Comparison of ENCODE assay signal across 6 cellular contexts in the genomic region with DNA sequence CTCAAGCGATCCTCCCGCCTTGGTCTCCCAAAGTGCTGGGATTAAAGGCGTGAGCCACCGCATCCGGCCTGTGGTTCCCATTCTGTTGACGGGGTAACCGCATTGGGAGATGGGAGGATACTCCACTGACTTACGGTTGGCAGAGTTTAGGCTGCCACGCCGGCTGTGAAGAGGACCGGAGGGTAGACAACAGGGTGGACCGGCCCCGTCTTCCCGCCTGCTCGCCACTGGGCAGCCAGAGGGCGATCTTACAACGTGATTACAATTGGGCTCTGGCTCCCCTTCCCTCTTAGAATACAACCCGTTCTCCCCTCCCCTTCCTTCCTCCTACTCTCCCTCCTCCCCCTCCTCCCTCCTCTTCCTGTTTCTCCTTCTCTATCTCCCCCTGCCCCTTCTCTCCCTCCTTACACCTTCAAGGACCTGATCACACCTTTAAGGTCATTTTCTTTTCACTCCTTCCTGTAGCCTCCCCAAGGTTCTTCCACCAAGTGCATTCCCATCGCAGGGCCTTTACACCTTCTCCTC. TPM values are rescaled to one million over a fixed set of nuclear protein-coding genes. Genes with fewer than 3 reads are reported as not detected.
A peak's percentile ranks its signal among the peaks of the same experiment; 100 is the strongest.
DNase-seq lines count a peak whose midpoint lies in the region; ATAC-seq and TF ChIP-seq lines count a peak whose summit lies in the region.

No MANE protein-coding gene starts in this region.

- H3K9me3 ChIP-seq in HCT116 (ENCODE audit: control insufficient read depth in 1 of 2, insufficient read depth in 1 of 2, low read depth in 1 of 2, low read length in 2 of 2) (no peaks in the 10 kb centered on the region), skeletal muscle satellite cell (replicated peaks; ENCODE audit: low read length) (no peaks in the 10 kb centered on the region)

- H3K36me3 Mint-ChIP-seq in T-helper 2 cell treated with Interferon-gamma antibody and Interleukin-4, amounts not matched to agents 5 μg/mL and 100 μg/mL, for 36 hours (ENCODE audit: low read depth): peaks cover 10% of the 10 kb centered on the region
- no peaks in the 10 kb centered on the region for H3K36me3 Mint-ChIP-seq in endothelial cell (ENCODE audit: low read depth, unreplicated experiment)

- H3K9ac ChIP-seq in HCT116 (ENCODE audit: low read length) (0 out of 2 replicates have a peak overlapping the region, but pooled peaks have one; percentile 4), skeletal muscle satellite cell (ENCODE audit: low read depth, low read length) (no peak overlapping the region)

- peak overlapping the region; percentile 20; the same call in 1 of the 2 replicates for H3K27ac ChIP-seq in HCT116 (ENCODE audit: low read depth, low read length)

- H3K4me3 Mint-ChIP-seq in T-helper 2 cell treated with Interferon-gamma antibody and Interleukin-4, amounts not matched to agents 5 μg/mL and 100 μg/mL, for 36 hours: peak overlapping the region; percentile 29
- H3K4me3 Mint-ChIP-seq in endothelial cell (ENCODE audit: unreplicated experiment): no peak overlapping the region

- peak; percentile 75 to 82 (median 82) for TF ChIP-seq CTCF in HCT116 (IDR thresholded peaks at IDR 0.05 in 2 of 3, conservative IDR thresholded peaks at IDR 0.05 in 1 of 3; ENCODE audit: borderline replicate concordance in 1 of 3, insufficient read depth in 1 of 3, low read depth in 2 of 3, low read length in 2 of 3)
- peak; percentile 76 for TF ChIP-seq CTCF in endothelial cell (IDR thresholded peaks at IDR 0.05; ENCODE audit: unreplicated experiment)

- peak; percentile 91 for TF ChIP-seq RAD21 in HCT116 (IDR thresholded peaks at IDR 0.05; ENCODE audit: low read depth)

- H3K9me2 ChIP-seq in HCT116 (ENCODE audit: insufficient read depth): no peaks in the 10 kb centered on the region

- no peaks in the 10 kb centered on the region for H4K20me1 ChIP-seq in HCT116 (ENCODE audit: insufficient read depth)

- peaks cover 17% of the 10 kb centered on the region for H3K4me1 Mint-ChIP-seq in T-helper 2 cell treated with Interferon-gamma antibody and Interleukin-4, amounts not matched to agents 5 μg/mL and 100 μg/mL, for 36 hours (ENCODE audit: low read depth)
- peaks cover 16% of the 10 kb centered on the region for H3K4me1 Mint-ChIP-seq in endothelial cell (ENCODE audit: unreplicated experiment)

- peaks cover 11 to 32% of the 10 kb centered on the region in 2 experiments for H3K4me1 ChIP-seq in HCT116 (ENCODE audit: control insufficient read depth in 1 of 2, insufficient read depth in 2 of 2, low read length in 2 of 2)
- H3K4me1 ChIP-seq in skeletal muscle satellite cell (ENCODE audit: control insufficient read depth, insufficient read depth, low read length): peaks cover 14% of the 10 kb centered on the region

- no peaks in the 10 kb centered on the region for H3K79me2 ChIP-seq in HCT116 (ENCODE audit: insufficient read depth, low read length)

- no TSS peak for BruUV-seq in HCT116 (replicated peaks; lab: Mats Ljungman, UMichigan)

- RAD21 ChIA-PET in HCT116 (lab: Charles Lee; ENCODE audit: low non-redundant PET in 1 of 2, low total read pairs in 2 of 2, uncharacterized antibody in 2 of 2, unreplicated experiment in 2 of 2): no interaction called here

- H3K4me2 ChIP-seq in HCT116 (ENCODE audit: low read length) (peak overlapping the region; percentile 67), skeletal muscle satellite cell (ENCODE audit: low read length) (no peak overlapping the region)

- H3K27me3 Mint-ChIP-seq in T-helper 2 cell treated with Interferon-gamma antibody and Interleukin-4, amounts not matched to agents 5 μg/mL and 100 μg/mL, for 36 hours (ENCODE audit: low read depth): peaks cover 5% of the 10 kb centered on the region
- H3K27me3 Mint-ChIP-seq in endothelial cell (ENCODE audit: unreplicated experiment): peaks cover 9% of the 10 kb centered on the region

- no peaks in the 10 kb centered on the region for H3K27me3 ChIP-seq in HCT116 (ENCODE audit: insufficient read depth, low read length)
- H3K27me3 ChIP-seq in skeletal muscle satellite cell (ENCODE audit: control insufficient read depth, insufficient read depth, low read length): peaks cover 13% of the 10 kb centered on the region

- H2AFZ ChIP-seq in HCT116 (ENCODE audit: low read depth, low read length, poor library complexity, severe bottlenecking): peak overlapping the region; percentile 52

- H3K4me3 ChIP-seq in HCT116 (replicated peaks in 1 of 2; ENCODE audit: low read depth in 1 of 2, low read length in 2 of 2) (peak overlapping the region; percentile 31 to 32; a peak in 3 of 4 replicates), skeletal muscle satellite cell (ENCODE audit: low read length) (peak overlapping the region; percentile 45)

- peak; percentile 67 for ATAC-seq in HCT116
- ATAC-seq in GM19328 (IDR thresholded peaks at IDR 0.05; ENCODE audit: unreplicated experiment): no peak
- no peak for ATAC-seq in GM21529 (IDR thresholded peaks at IDR 0.05; ENCODE audit: unreplicated experiment)

- H3K36me3 ChIP-seq in HCT116 (ENCODE audit: control insufficient read depth in 1 of 2, insufficient read depth in 2 of 2, low read length in 2 of 2) (no peaks in the 10 kb centered on the region), skeletal muscle satellite cell (ENCODE audit: insufficient read depth, low read length) (no peaks in the 10 kb centered on the region)

- intact Hi-C loops in HCT116 (cut with micrococcal nuclease): loop anchor here (1.0 to 5.0 kb wide), 3 partner anchors 57 to 462 kb away; a partner anchor contains a TSS

- POLR2A ChIA-PET in HCT116 (lab: Charles Lee): no interaction called here

- H3K27ac Mint-ChIP-seq in T-helper 2 cell treated with Interferon-gamma antibody and Interleukin-4, amounts not matched to agents 5 μg/mL and 100 μg/mL, for 36 hours: peak overlapping the region; percentile 65
- H3K27ac Mint-ChIP-seq in endothelial cell (ENCODE audit: unreplicated experiment): peak overlapping the region; percentile 4

- CTCF ChIA-PET in HCT116 (lab: Charles Lee): interaction anchor here (0.7 to 2.5 kb wide), 3 partner anchors 9 to 71 kb away, joined by 3 to 8 read pairs (median 5); no protein-coding TSS in a partner anchor

- TF ChIP-seq POLR2A in HCT116 (IDR thresholded peaks at IDR 0.05; ENCODE audit: borderline replicate concordance, extremely low read depth, insufficient read depth, insufficient read length): no peak

- peak; percentile 71 for DNase-seq in HCT116 (ENCODE audit: low read depth, low spot score)
- peak; percentile 48 for DNase-seq in T-helper 2 cell treated with Interferon-gamma antibody and Interleukin-4, amounts not matched to agents 5 μg/mL and 100 μg/mL, for 36 hours (ENCODE audit: low spot score)
- DNase-seq in endothelial cell (ENCODE audit: low spot score): peak; percentile 71

- no peaks in the 10 kb centered on the region for H3K9me3 Mint-ChIP-seq in T-helper 2 cell treated with Interferon-gamma antibody and Interleukin-4, amounts not matched to agents 5 μg/mL and 100 μg/mL, for 36 hours
- no peaks in the 10 kb centered on the region for H3K9me3 Mint-ChIP-seq in endothelial cell (ENCODE audit: unreplicated experiment)

TF ChIP-seq in HCT116, 20 proteins besides CTCF, POLR2A, EP300 and RAD21 (continues in another document):
- TF ChIP-seq FOSL1 (IDR thresholded peaks at IDR 0.05; ENCODE audit: low read depth) (no peak), YY1 (IDR thresholded peaks at IDR 0.05; ENCODE audit: extremely low read depth, insufficient replicate concordance, low read depth, low read length) (no peak), CBX3 (IDR thresholded peaks at IDR 0.05; ENCODE audit: low read depth) (peak; percentile 93), ZFX (IDR thresholded peaks at IDR 0.05) (no peak)
- TF ChIP-seq, protein P1, sequence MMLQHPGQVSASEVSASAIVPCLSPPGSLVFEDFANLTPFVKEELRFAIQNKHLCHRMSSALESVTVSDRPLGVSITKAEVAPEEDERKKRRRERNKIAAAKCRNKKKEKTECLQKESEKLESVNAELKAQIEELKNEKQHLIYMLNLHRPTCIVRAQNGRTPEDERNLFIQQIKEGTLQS (IDR thresholded peaks at IDR 0.05): no peak
- TF ChIP-seq, protein P2, sequence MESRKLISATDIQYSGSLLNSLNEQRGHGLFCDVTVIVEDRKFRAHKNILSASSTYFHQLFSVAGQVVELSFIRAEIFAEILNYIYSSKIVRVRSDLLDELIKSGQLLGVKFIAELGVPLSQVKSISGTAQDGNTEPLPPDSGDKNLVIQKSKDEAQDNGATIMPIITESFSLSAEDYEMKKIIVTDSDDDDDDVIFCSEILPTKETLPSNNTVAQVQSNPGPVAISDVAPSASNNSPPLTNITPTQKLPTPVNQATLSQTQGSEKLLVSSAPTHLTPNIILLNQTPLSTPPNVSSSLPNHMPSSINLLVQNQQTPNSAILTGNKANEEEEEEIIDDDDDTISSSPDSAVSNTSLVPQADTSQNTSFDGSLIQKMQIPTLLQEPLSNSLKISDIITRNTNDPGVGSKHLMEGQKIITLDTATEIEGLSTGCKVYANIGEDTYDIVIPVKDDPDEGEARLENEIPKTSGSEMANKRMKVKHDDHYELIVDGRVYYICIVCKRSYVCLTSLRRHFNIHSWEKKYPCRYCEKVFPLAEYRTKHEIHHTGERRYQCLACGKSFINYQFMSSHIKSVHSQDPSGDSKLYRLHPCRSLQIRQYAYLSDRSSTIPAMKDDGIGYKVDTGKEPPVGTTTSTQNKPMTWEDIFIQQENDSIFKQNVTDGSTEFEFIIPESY (IDR thresholded peaks at IDR 0.05; ENCODE audit: extremely low read depth, insufficient replicate concordance, low read length): no peak
- TF ChIP-seq, protein P3, sequence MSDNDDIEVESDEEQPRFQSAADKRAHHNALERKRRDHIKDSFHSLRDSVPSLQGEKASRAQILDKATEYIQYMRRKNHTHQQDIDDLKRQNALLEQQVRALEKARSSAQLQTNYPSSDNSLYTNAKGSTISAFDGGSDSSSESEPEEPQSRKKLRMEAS (IDR thresholded peaks at IDR 0.05): peak; percentile 53; the same call in 1 of the 2 replicates

RNA-seq across cellular contexts. Expression of a gene that starts 1.0 kb away (rescaled TPM):
- total RNA-seq in HCT116 (2021; ENCODE audit: unreplicated experiment): not detected
- polyA plus RNA-seq in HCT116 (2012): 0.14 TPM in 1 of 2 replicates, not detected in the other
- total RNA-seq in endothelial cell (ENCODE audit: unreplicated experiment): 2.7 TPM
- not detected in 2 replicates for total RNA-seq in skeletal muscle satellite cell (2012; rRNA removed)

RNA-seq across cellular contexts. Expression of a gene that starts 10.5 kb away (rescaled TPM):
- total RNA-seq in HCT116 (2021; ENCODE audit: unreplicated experiment) (5.4 TPM), endothelial cell (ENCODE audit: unreplicated experiment) (97.8 TPM)
- polyA plus RNA-seq in HCT116 (2012): 2.6 and 3.6 TPM in 2 replicates
- 0.44 TPM in 1 of 2 replicates, not detected in the other for total RNA-seq in skeletal muscle satellite cell (2012; rRNA removed)

RNA-seq across cellular contexts. Expression of a gene that starts 17.8 kb away (rescaled TPM):
- total RNA-seq in HCT116 (2021; ENCODE audit: unreplicated experiment): 0.47 TPM
- polyA plus RNA-seq in HCT116 (2012): not detected in 2 replicates
- total RNA-seq in endothelial cell (ENCODE audit: unreplicated experiment): 1,569 TPM
- under 0.01 and 0.22 TPM in 2 replicates for total RNA-seq in skeletal muscle satellite cell (2012; rRNA removed)

RNA-seq across cellular contexts. Expression of a gene that starts 24.9 kb away (rescaled TPM):
- total RNA-seq in HCT116 (2021; ENCODE audit: unreplicated experiment) (91.7 TPM), endothelial cell (ENCODE audit: unreplicated experiment) (107 TPM)
- 86.6 and 101 TPM in 2 replicates for polyA plus RNA-seq in HCT116 (2012)
- 42.2 and 44.4 TPM in 2 replicates for total RNA-seq in skeletal muscle satellite cell (2012; rRNA removed)

RNA-seq across cellular contexts. Expression of a gene that starts 53.5 kb away (rescaled TPM):
- total RNA-seq in HCT116 (2021; ENCODE audit: unreplicated experiment) (3.4 TPM), endothelial cell (ENCODE audit: unreplicated experiment) (1.4 TPM)
- 3.6 and 3.7 TPM in 2 replicates for polyA plus RNA-seq in HCT116 (2012)
- total RNA-seq in skeletal muscle satellite cell (2012; rRNA removed): not detected in 2 replicates

Comparison
In these comparisons a context has a peak if more than half of its experiments do, and no peak if none do; other contexts are left out.
1. RNA of a gene that starts 10.5 kb away (total RNA-seq): 97.8 TPM in endothelial cell (single experiment); 5.4 TPM in HCT116 (single experiment); every median in the first group is over 10 times any median in the second.
2. RNA of a gene that starts 17.8 kb away (total RNA-seq): 1,569 TPM in endothelial cell (single experiment); 0.47 TPM in HCT116 (single experiment); every median in the first group is over 1,000 times any median in the second.
3. Peak in every context shown above with its lines, with median percentiles within 50 percentile points of each other: DNase-seq.